23 cellular contexts compared by ENCODE assay signal in genomic region chr6:117568831-117569434, GRCh38.
"Had no signal": no experiment of that assay in that cellular context is flagged by ENCODE, and none has a peak within 500 bp of the region (broad histone marks: within the 10 kb centered on the region; RNA-seq: fewer than 3 reads in every experiment).

No MANE protein-coding gene starts in this region.

- H3K9me3 ChIP-seq: gastrocnemius medialis, ovary, psoas muscle, sigmoid colon, suprapubic skin, transverse colon, upper lobe of right lung, uterus had no signal

- ATAC-seq: gastrocnemius medialis; left lobe of liver; natural killer cell; psoas muscle; right cardiac atrium; stimulated activated memory B cell treated with anti-CD40 and anti-IgM and Interleukin-4, amounts not matched to agents 10 μg/mL and 1 μg/mL and 100 μg/mL, for 72 hours; upper lobe of right lung had no signal

- H3K36me3 ChIP-seq: ovary had no signal

- DNase-seq: dorsolateral prefrontal cortex; effector CD4-positive, alpha-beta T cell; gastrocnemius medialis; head of caudate nucleus; kidney; natural killer cell; occipital lobe; ovary; posterior cingulate gyrus; psoas muscle; right cardiac atrium; sigmoid colon; stimulated activated CD4-positive, alpha-beta T cell treated with anti-CD3 and anti-CD28 coated beads, Interleukin-2, amount 100 ng/mL, for 24 hours; stimulated activated CD4-positive, alpha-beta T cell treated with anti-CD3 and anti-CD28 coated beads, Interleukin-4, amount 100 ng/mL, for 24 hours; transverse colon; upper lobe of right lung; uterus had no signal

- H3K4me3 ChIP-seq: dorsolateral prefrontal cortex, gastrocnemius medialis, lung, ovary, psoas muscle, sigmoid colon, suprapubic skin, transverse colon, upper lobe of right lung, uterus had no signal

- H3K4me1 Mint-ChIP-seq: memory B cell; stimulated activated memory B cell treated with anti-CD40 and anti-IgM and Interleukin-4, amounts not matched to agents 10 μg/mL and 1 μg/mL and 100 μg/mL, for 72 hours had no signal

- H3K9me3 Mint-ChIP-seq: memory B cell; natural killer cell; stimulated activated memory B cell treated with anti-CD40 and anti-IgM and Interleukin-4, amounts not matched to agents 10 μg/mL and 1 μg/mL and 100 μg/mL, for 72 hours; stimulated activated naive CD8-positive, alpha-beta T cell treated with anti-CD3 and anti-CD28 coated beads, Interleukin-15, Interleukin-2, amounts not matched to agents 100 ng/mL and 50 ng/mL, for 24 hours had no signal

- H3K27me3 ChIP-seq: dorsolateral prefrontal cortex, gastrocnemius medialis, ovary, sigmoid colon, suprapubic skin, transverse colon, upper lobe of right lung, uterus had no signal

- H3K27ac Mint-ChIP-seq: memory B cell; natural killer cell; stimulated activated memory B cell treated with anti-CD40 and anti-IgM and Interleukin-4, amounts not matched to agents 10 μg/mL and 1 μg/mL and 100 μg/mL, for 72 hours; stimulated activated naive CD8-positive, alpha-beta T cell treated with anti-CD3 and anti-CD28 coated beads, Interleukin-15, Interleukin-2, amounts not matched to agents 100 ng/mL and 50 ng/mL, for 24 hours had no signal

- H3K4me3 Mint-ChIP-seq: memory B cell; natural killer cell; stimulated activated memory B cell treated with anti-CD40 and anti-IgM and Interleukin-4, amounts not matched to agents 10 μg/mL and 1 μg/mL and 100 μg/mL, for 72 hours; stimulated activated naive CD8-positive, alpha-beta T cell treated with anti-CD3 and anti-CD28 coated beads, Interleukin-15, Interleukin-2, amounts not matched to agents 100 ng/mL and 50 ng/mL, for 24 hours had no signal

- H3K27me3 Mint-ChIP-seq: memory B cell; stimulated activated memory B cell treated with anti-CD40 and anti-IgM and Interleukin-4, amounts not matched to agents 10 μg/mL and 1 μg/mL and 100 μg/mL, for 72 hours; stimulated activated naive CD8-positive, alpha-beta T cell treated with anti-CD3 and anti-CD28 coated beads, Interleukin-15, Interleukin-2, amounts not matched to agents 100 ng/mL and 50 ng/mL, for 24 hours had no signal

- H3K4me1 ChIP-seq: gastrocnemius medialis, psoas muscle, sigmoid colon, suprapubic skin, transverse colon, upper lobe of right lung, uterus had no signal

- H3K27ac ChIP-seq: dorsolateral prefrontal cortex, gastrocnemius medialis, ovary, psoas muscle, sigmoid colon, suprapubic skin, transverse colon, upper lobe of right lung, uterus had no signal
